In the genomic region with DNA sequence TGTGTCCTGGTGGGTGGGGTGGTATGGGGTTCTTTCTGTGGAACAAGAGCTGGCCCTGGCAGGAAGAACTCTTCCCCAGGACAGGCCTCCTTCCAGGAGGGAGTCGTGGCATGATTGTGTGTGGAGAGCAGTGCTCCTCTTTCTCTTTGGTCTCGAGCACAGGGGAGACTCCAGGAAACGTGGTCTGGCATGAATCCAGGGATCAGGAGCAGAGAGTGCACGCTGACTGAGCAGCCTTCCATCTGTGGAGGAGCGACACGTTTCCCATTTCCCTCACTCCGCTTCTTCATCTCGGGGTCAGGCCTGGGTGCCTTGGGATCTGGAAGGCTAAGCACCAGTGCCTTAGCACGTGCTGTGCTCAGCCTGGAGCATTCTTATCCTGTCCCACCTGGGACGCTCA, we compare ENCODE assay signal across 15 cellular contexts.
DNase-seq lines count a peak whose midpoint lies in the region; ATAC-seq lines count a peak whose summit lies in the region.
"Had no signal": no experiment of that assay in that cellular context is flagged by ENCODE, and none has a peak within 500 bp of the region (broad histone marks: within the 10 kb centered on the region; RNA-seq: fewer than 3 reads in every experiment).

No MANE protein-coding gene starts in this region.

- DNase-seq in NCI-H1092 treated with DMSO at 0.1 percent for 48 hours (lab: John Stamatoyannopoulos, UW) (peak; percentile 28), NCI-H1092 (lab: John Stamatoyannopoulos, UW) (no peak), HT-29 (ENCODE audit: low spot score) (peak; percentile 18), astrocyte of the hippocampus (ENCODE audit: low read depth, low spot score) (peak; percentile 13), renal cortical epithelial cell (ENCODE audit: low read depth) (peak; percentile 15), MV-4-11 (lab: John Stamatoyannopoulos, UW) (no peak)
- DNase-seq: activated CD4-positive, alpha-beta memory T cell treated with anti-CD3 and anti-CD28 coated beads, Interleukin-2, amount 10 ng/mL, durations not matched to agents 7 days and 5 days; activated gamma-delta T cell; activated T-cell treated with anti-CD3 and anti-CD28 coated beads for 4 hours; HCEC 1CT; NCI-H1694 treated with DMSO at 0.1 percent for 48 hours; trophoblast cell had no signal

- ATAC-seq in GM21526 (IDR thresholded peaks at IDR 0.05; ENCODE audit: low FRiP score, unreplicated experiment): no peak
- no peak for ATAC-seq in GM18520 (IDR thresholded peaks at IDR 0.05; ENCODE audit: unreplicated experiment)
- ATAC-seq: WTC11 had no signal

Comparison
In these comparisons a context has a peak if more than half of its experiments do, and no peak if none do; other contexts are left out.
1. DNase-seq: peak in NCI-H1092 treated with DMSO at 0.1 percent for 48 hours (single experiment), HT-29 (single experiment), astrocyte of the hippocampus (single experiment) and renal cortical epithelial cell (single experiment); none in NCI-H1092 (single experiment) and MV-4-11 (single experiment).